ENCODE assay signal across 1 cellular context in genomic region chr7:74478671-74479065, GRCh38.
TF ChIP-seq lines count a peak whose summit lies in the region.

No MANE protein-coding gene starts in this region.

TF ChIP-seq in IMR-90, 13 proteins besides CTCF, POLR2A, EP300 and RAD21 (continued from another document):
- TF ChIP-seq CHD1 (IDR thresholded peaks at IDR 0.05; ENCODE audit: low read depth, low read length) (no peak), BHLHE40 (IDR thresholded peaks at IDR 0.05; ENCODE audit: low read depth, low read length) (no peak), RFX5 (IDR thresholded peaks at IDR 0.05; ENCODE audit: low read depth, low read length) (no peak), FOS (IDR thresholded peaks at IDR 0.05; ENCODE audit: low read depth, low read length) (no peak), CEBPB (IDR thresholded peaks at IDR 0.05; ENCODE audit: low read depth, low read length) (no peak), SMC3 (IDR thresholded peaks at IDR 0.05; ENCODE audit: low read depth, low read length) (no peak)
